Comparison of ENCODE assay signal across 10 cellular contexts in the genomic region with DNA sequence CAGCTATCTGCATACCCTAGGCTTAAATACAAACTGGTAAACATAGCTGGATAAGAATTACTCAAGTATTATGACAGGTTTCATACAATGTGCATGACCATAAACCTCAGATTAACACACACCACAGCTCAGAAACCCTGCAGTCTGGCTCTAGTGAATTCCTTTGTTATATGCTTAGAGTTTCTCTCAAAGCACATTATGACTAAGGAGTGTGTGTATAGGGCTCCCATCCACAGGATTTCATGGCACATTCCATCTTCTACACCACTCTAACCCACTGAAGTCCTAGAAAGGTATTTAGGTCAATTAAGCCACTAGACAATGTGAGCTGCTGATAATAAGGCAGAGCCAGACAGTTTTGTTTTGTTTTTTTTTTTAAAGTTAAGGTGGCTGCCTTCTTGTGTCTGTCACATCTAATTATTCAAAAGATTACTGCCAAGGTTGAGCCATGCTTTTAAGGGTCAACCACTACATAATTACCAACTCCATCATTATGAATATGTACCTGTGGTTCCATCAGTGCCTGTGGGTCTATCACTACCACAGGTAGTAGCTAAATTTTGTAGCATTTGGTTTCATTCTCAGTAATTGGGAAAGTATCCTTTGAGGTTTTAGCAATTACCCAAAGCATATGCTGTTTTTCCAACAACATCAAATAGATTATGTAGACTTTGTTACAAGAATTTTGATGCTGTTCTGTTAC.
DNase-seq lines count a peak whose midpoint lies in the region; ATAC-seq and TF ChIP-seq lines count a peak whose summit lies in the region.
"Had no signal": no experiment of that assay in that cellular context is flagged by ENCODE, and none has a peak within 500 bp of the region (broad histone marks: within the 10 kb centered on the region; RNA-seq: fewer than 3 reads in every experiment).

No MANE protein-coding gene starts in this region.

- H3K27ac ChIP-seq in brain microvascular endothelial cell (peak overlapping the region; percentile 30), coronary artery (no peak overlapping the region), colonic mucosa (no peak overlapping the region)

- peak; percentile 88 for DNase-seq in brain microvascular endothelial cell
- peak; percentile 96 for DNase-seq in renal cortical epithelial cell (ENCODE audit: low read depth)
- DNase-seq in coronary artery (ENCODE audit: low spot score): no peak
- no peak for DNase-seq in colonic mucosa
- DNase-seq in inferior parietal cortex (ENCODE audit: extremely low spot score): no peak
- DNase-seq in activated T-helper 1 cell treated with anti-CD3 and anti-CD28 coated beads, Interleukin-12 subunit alpha, Interleukin-12 subunit beta, Interleukin-2, Interleukin-4 antibody, amounts not matched to agents 30 ng/mL and 10 ng/mL and 1 ng/mL, durations not matched to agents 14 hours and 24 hours and 36 hours (ENCODE audit: low spot score): no peak
- DNase-seq: glutamatergic neuron had no signal

- H3K27ac Mint-ChIP-seq in activated T-helper 1 cell treated with anti-CD3 and anti-CD28 coated beads, Interleukin-12 subunit alpha, Interleukin-12 subunit beta, Interleukin-2, Interleukin-4 antibody, amounts not matched to agents 30 ng/mL and 10 ng/mL and 1 ng/mL, durations not matched to agents 14 hours and 24 hours and 36 hours: no peak overlapping the region
- H3K27ac Mint-ChIP-seq: T-helper 2 cell treated with Interferon-gamma antibody and Interleukin-4, amounts not matched to agents 5 μg/mL and 100 μg/mL, for 36 hours had no signal

- ATAC-seq in GM19035 (IDR thresholded peaks at IDR 0.05; ENCODE audit: unreplicated experiment) (peak; percentile 78), HG02885 (IDR thresholded peaks at IDR 0.05; ENCODE audit: poor library complexity, unreplicated experiment) (peak; percentile 78)

- H3K27me3 ChIP-seq in brain microvascular endothelial cell (replicated peaks) (no peaks in the 10 kb centered on the region), colonic mucosa (no peaks in the 10 kb centered on the region)

- no peaks in the 10 kb centered on the region for H3K27me3 Mint-ChIP-seq in activated T-helper 1 cell treated with anti-CD3 and anti-CD28 coated beads, Interleukin-12 subunit alpha, Interleukin-12 subunit beta, Interleukin-2, Interleukin-4 antibody, amounts not matched to agents 30 ng/mL and 10 ng/mL and 1 ng/mL, durations not matched to agents 14 hours and 24 hours and 36 hours (ENCODE audit: insufficient read depth)

- H3K4me1 ChIP-seq in colonic mucosa: no peaks in the 10 kb centered on the region

- no peaks in the 10 kb centered on the region for H3K9me3 ChIP-seq in colonic mucosa

- H3K4me3 ChIP-seq in brain microvascular endothelial cell (ENCODE audit: low read depth, low read length) (no peak overlapping the region), coronary artery (no peak overlapping the region), colonic mucosa (no peak overlapping the region)

- H3K4me1 Mint-ChIP-seq in activated T-helper 1 cell treated with anti-CD3 and anti-CD28 coated beads, Interleukin-12 subunit alpha, Interleukin-12 subunit beta, Interleukin-2, Interleukin-4 antibody, amounts not matched to agents 30 ng/mL and 10 ng/mL and 1 ng/mL, durations not matched to agents 14 hours and 24 hours and 36 hours (ENCODE audit: low read depth): no peaks in the 10 kb centered on the region

- in situ Hi-C loops in brain microvascular endothelial cell (cut with HindIII; ENCODE audit: low pct_ligation_motif_present, low sequenced_read_pairs): no loop called here

- TF ChIP-seq CTCF in brain microvascular endothelial cell (IDR thresholded peaks at IDR 0.05; ENCODE audit: low read depth, low read length, missing control alignments): no peak
- TF ChIP-seq CTCF in coronary artery (IDR thresholded peaks at IDR 0.05): no peak
- no peak for TF ChIP-seq CTCF in colonic mucosa (IDR thresholded peaks at IDR 0.05)

- H3K36me3 ChIP-seq in brain microvascular endothelial cell (replicated peaks) (no peaks in the 10 kb centered on the region), colonic mucosa (no peaks in the 10 kb centered on the region)

- H3K36me3 Mint-ChIP-seq in activated T-helper 1 cell treated with anti-CD3 and anti-CD28 coated beads, Interleukin-12 subunit alpha, Interleukin-12 subunit beta, Interleukin-2, Interleukin-4 antibody, amounts not matched to agents 30 ng/mL and 10 ng/mL and 1 ng/mL, durations not matched to agents 14 hours and 24 hours and 36 hours (ENCODE audit: low read depth): peaks cover 3% of the 10 kb centered on the region

- intact Hi-C loops in colonic mucosa (cut with DNase I): no loop called here
- intact Hi-C loops in activated T-helper 1 cell treated with anti-CD3 and anti-CD28 coated beads, Interleukin-12 subunit alpha, Interleukin-12 subunit beta, Interleukin-2, Interleukin-4 antibody, amounts not matched to agents 30 ng/mL and 10 ng/mL and 1 ng/mL, durations not matched to agents 14 hours and 24 hours and 36 hours (cut with micrococcal nuclease): no loop called here

- H3K9ac ChIP-seq in colonic mucosa (ENCODE audit: low read depth in 2 of 2, low read length in 2 of 2): no peak overlapping the region

- peaks cover 7% of the 10 kb centered on the region for H3K9me3 Mint-ChIP-seq in activated T-helper 1 cell treated with anti-CD3 and anti-CD28 coated beads, Interleukin-12 subunit alpha, Interleukin-12 subunit beta, Interleukin-2, Interleukin-4 antibody, amounts not matched to agents 30 ng/mL and 10 ng/mL and 1 ng/mL, durations not matched to agents 14 hours and 24 hours and 36 hours
- H3K9me3 Mint-ChIP-seq: T-helper 2 cell treated with Interferon-gamma antibody and Interleukin-4, amounts not matched to agents 5 μg/mL and 100 μg/mL, for 36 hours had no signal

- no peak overlapping the region for H3K4me3 Mint-ChIP-seq in activated T-helper 1 cell treated with anti-CD3 and anti-CD28 coated beads, Interleukin-12 subunit alpha, Interleukin-12 subunit beta, Interleukin-2, Interleukin-4 antibody, amounts not matched to agents 30 ng/mL and 10 ng/mL and 1 ng/mL, durations not matched to agents 14 hours and 24 hours and 36 hours
- H3K4me3 Mint-ChIP-seq: T-helper 2 cell treated with Interferon-gamma antibody and Interleukin-4, amounts not matched to agents 5 μg/mL and 100 μg/mL, for 36 hours had no signal

Comparison
In these comparisons a context has a peak if more than half of its experiments do, and no peak if none do; other contexts are left out.
1. DNase-seq: peak in brain microvascular endothelial cell (single experiment) and renal cortical epithelial cell (single experiment); none in coronary artery (single experiment), colonic mucosa (single experiment), inferior parietal cortex (single experiment) and activated T-helper 1 cell treated with anti-CD3 and anti-CD28 coated beads, Interleukin-12 subunit alpha, Interleukin-12 subunit beta, Interleukin-2, Interleukin-4 antibody, amounts not matched to agents 30 ng/mL and 10 ng/mL and 1 ng/mL, durations not matched to agents 14 hours and 24 hours and 36 hours (single experiment).